10 cellular contexts compared by ENCODE assay signal in genomic region chr16:19808061-19808621, GRCh38.
A peak's percentile ranks its signal among the peaks of the same experiment; 100 is the strongest.
DNase-seq lines count a peak whose midpoint lies in the region; ATAC-seq and TF ChIP-seq lines count a peak whose summit lies in the region.
"Had no signal": no experiment of that assay in that cellular context is flagged by ENCODE, and none has a peak within 500 bp of the region (broad histone marks: within the 10 kb centered on the region; RNA-seq: fewer than 3 reads in every experiment).

No MANE protein-coding gene starts in this region.

- intact Hi-C loops in left cardiac atrium (cut with DNase I): no loop called here

- H3K27me3 Mint-ChIP-seq in T-cell: no peaks in the 10 kb centered on the region

- no peak for TF ChIP-seq CTCF in retinal pigment epithelial cell (conservative IDR thresholded peaks at IDR 0.05; ENCODE audit: low read depth, low read length)

- no peaks in the 10 kb centered on the region for H3K36me3 Mint-ChIP-seq in T-cell

- no peak overlapping the region for H3K27ac Mint-ChIP-seq in T-cell

- CTCF ChIA-PET in T-cell (lab: Charles Lee): no interaction called here

- POLR2A ChIA-PET in T-cell (lab: Charles Lee): no interaction called here

- DNase-seq in MV-4-11 (lab: John Stamatoyannopoulos, UW): peak; percentile 17
- DNase-seq in left cardiac atrium: no peak
- DNase-seq in retinal pigment epithelial cell (ENCODE audit: low read depth): peak; percentile 55
- no peak for DNase-seq in cerebellar nuclear complex (lab: John Stamatoyannopoulos, UW)
- DNase-seq in NK-92 treated with Interleukin-12 subunit alpha and Interleukin-12 subunit beta, amount 100 ng/mL, for 24 hours (lab: John Stamatoyannopoulos, UW): no peak
- DNase-seq in T-cell: no peak
- no peak for DNase-seq in activated T-cell treated with anti-CD3 and anti-CD28 coated beads, Interleukin-2, amount 50 U/mL, for 48 hours
- DNase-seq: NCI-H446 treated with DMSO at 0.1 percent for 48 hours; stimulated activated CD4-positive, alpha-beta T cell treated with anti-CD3 and anti-CD28 coated beads, Interleukin-2, amount 100 ng/mL, for 48 hours had no signal

- H3K9me3 Mint-ChIP-seq in T-cell: peaks cover 9 to 17% (median 14%) of the 10 kb centered on the region in 3 donors

- no peak overlapping the region for H3K4me3 ChIP-seq in retinal pigment epithelial cell (ENCODE audit: low read length)

- H3K4me1 Mint-ChIP-seq in T-cell: peaks cover 13 to 29% (median 21%) of the 10 kb centered on the region in 3 donors

- ATAC-seq in GM19025 (IDR thresholded peaks at IDR 0.05; ENCODE audit: low read depth, unreplicated experiment) (peak; percentile 84), left cardiac atrium (peak; percentile 43 to 58), T-cell (replicated peaks in 1 of 4) (no peak)

- H3K4me3 Mint-ChIP-seq in T-cell: no peak overlapping the region

Comparison
In these comparisons a context has a peak if more than half of its experiments do, and no peak if none do; other contexts are left out.
1. ATAC-seq: peak in GM19025 (single experiment) and left cardiac atrium (2 of 2); none in T-cell (0 of 4).
2. DNase-seq: peak in MV-4-11 (single experiment) and retinal pigment epithelial cell (single experiment); none in left cardiac atrium (single experiment), cerebellar nuclear complex (0 of 2), NK-92 treated with Interleukin-12 subunit alpha and Interleukin-12 subunit beta, amount 100 ng/mL, for 24 hours (single experiment), T-cell (0 of 34) and activated T-cell treated with anti-CD3 and anti-CD28 coated beads, Interleukin-2, amount 50 U/mL, for 48 hours (0 of 2).